In the genomic region with DNA sequence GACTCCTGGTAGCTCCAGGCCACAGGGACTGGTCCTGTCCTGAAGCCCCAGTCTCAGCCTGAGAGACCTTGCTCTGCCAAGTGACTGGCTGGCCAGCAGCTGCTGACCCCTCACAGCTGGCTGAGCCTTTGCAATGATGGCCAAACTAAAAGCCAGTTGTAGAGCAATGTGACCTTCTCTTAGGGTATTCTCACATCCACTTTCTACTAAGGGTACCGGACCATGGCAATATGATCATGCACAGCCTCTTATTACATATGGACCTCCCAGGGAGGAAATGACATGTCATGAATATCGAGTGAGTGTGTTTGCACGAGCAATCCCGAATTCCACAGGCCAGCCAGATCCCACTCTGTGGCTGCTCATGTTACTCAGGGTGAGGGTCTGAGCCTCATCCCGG, we compare ENCODE assay signal across 20 cellular contexts.
A peak's percentile ranks its signal among the peaks of the same experiment; 100 is the strongest.
DNase-seq lines count a peak whose midpoint lies in the region; ATAC-seq and TF ChIP-seq lines count a peak whose summit lies in the region.
"Had no signal": no experiment of that assay in that cellular context is flagged by ENCODE, and none has a peak within 500 bp of the region (broad histone marks: within the 10 kb centered on the region; RNA-seq: fewer than 3 reads in every experiment).

No MANE protein-coding gene starts in this region.

- H2BK12ac ChIP-seq in mesenchymal stem cell (ENCODE audit: low read length in 2 of 2), result peak overlapping the region; percentile 18 to 79

- H3K4me1 ChIP-seq in colonic mucosa (no peaks in the 10 kb centered on the region), mesenchymal stem cell (ENCODE audit: control insufficient read depth, insufficient read depth, low read depth, low read length) (peaks cover 6% of the 10 kb centered on the region)
- H3K4me1 ChIP-seq: A549 had no signal

- H4K8ac ChIP-seq in mesenchymal stem cell (ENCODE audit: low read length), result peak overlapping the region; percentile 35

- H3K9me3 Mint-ChIP-seq in nephron, result no peaks in the 10 kb centered on the region
- H3K9me3 Mint-ChIP-seq: CD4-positive, alpha-beta memory T cell; H9 had no signal

- ATAC-seq in sciatic nerve (no peak), HG02970 (IDR thresholded peaks at IDR 0.05; ENCODE audit: low FRiP score, unreplicated experiment) (no peak), HG02870 (IDR thresholded peaks at IDR 0.05; ENCODE audit: unreplicated experiment) (no peak)
- ATAC-seq: A549, HCT116 had no signal

- H3K36me3 ChIP-seq in colonic mucosa (no peaks in the 10 kb centered on the region), mesenchymal stem cell (ENCODE audit: control insufficient read depth in 1 of 2, insufficient read depth in 2 of 2, low read depth in 1 of 2, low read length in 2 of 2) (no peaks in the 10 kb centered on the region)

- peak overlapping the region in 1 of 2 experiments; percentile 65 for H3K18ac ChIP-seq in mesenchymal stem cell (ENCODE audit: low read depth in 1 of 2, low read length in 2 of 2)

- H3K4me3 ChIP-seq in colonic mucosa (no peak overlapping the region), mesenchymal stem cell (ENCODE audit: insufficient read depth in 1 of 2, low read depth in 1 of 2, low read length in 2 of 2) (no peak overlapping the region)
- H3K4me3 ChIP-seq: A549, GM23248 had no signal

- H3K4me1 Mint-ChIP-seq in nephron, result peaks cover 63% of the 10 kb centered on the region

- H3K14ac ChIP-seq in mesenchymal stem cell (ENCODE audit: low read length in 2 of 2), result peak overlapping the region in 1 of 2 experiments; percentile 35

- intact Hi-C loops in colonic mucosa (cut with DNase I), result no loop called here
- intact Hi-C loops in sciatic nerve (cut with DNase I), result no loop called here

- peak overlapping the region; percentile 23 to 61 (median 34) for H3K27ac Mint-ChIP-seq in nephron
- H3K27ac Mint-ChIP-seq: H9 had no signal

- H3K79me1 ChIP-seq in mesenchymal stem cell (replicated peaks; ENCODE audit: low read length, poor library complexity, severe bottlenecking), result no peaks in the 10 kb centered on the region

- H4K91ac ChIP-seq in mesenchymal stem cell (ENCODE audit: low read length), result peak overlapping the region; percentile 23

- no peak overlapping the region for H3K4me2 ChIP-seq in mesenchymal stem cell (ENCODE audit: low read length, poor library complexity, severe bottlenecking)
- H3K4me2 ChIP-seq: A549 had no signal

- no peaks in the 10 kb centered on the region for H3K36me3 Mint-ChIP-seq in nephron (ENCODE audit: low read depth)
- H3K36me3 Mint-ChIP-seq: CD4-positive, alpha-beta memory T cell had no signal

- peaks cover 21% of the 10 kb centered on the region for H3K27me3 Mint-ChIP-seq in nephron (ENCODE audit: low read depth)

- peak overlapping the region in 1 of 2 experiments; percentile 37 for H3K4ac ChIP-seq in mesenchymal stem cell (ENCODE audit: low read depth in 1 of 2, low read length in 2 of 2)

- no peak for TF ChIP-seq CTCF in colonic mucosa (IDR thresholded peaks at IDR 0.05)
- no peak for TF ChIP-seq CTCF in nephron (IDR thresholded peaks at IDR 0.05; ENCODE audit: unreplicated experiment in 3 of 3)

- no peak overlapping the region for H3K4me3 Mint-ChIP-seq in nephron
- H3K4me3 Mint-ChIP-seq: CD4-positive, alpha-beta memory T cell; H9 had no signal

- no peak overlapping the region for H2BK120ac ChIP-seq in mesenchymal stem cell (ENCODE audit: low read depth, low read length)

- H3K9me3 ChIP-seq in colonic mucosa (no peaks in the 10 kb centered on the region), mesenchymal stem cell (ENCODE audit: control insufficient read depth, low read length) (no peaks in the 10 kb centered on the region)
- H3K9me3 ChIP-seq: A549 had no signal

- no peak overlapping the region for H2BK15ac ChIP-seq in mesenchymal stem cell (ENCODE audit: low read depth, poor library complexity, severe bottlenecking)

- H3K23ac ChIP-seq in mesenchymal stem cell (ENCODE audit: low read length in 2 of 2), result no peak overlapping the region

- H3K27me3 ChIP-seq in colonic mucosa (peaks cover 6% of the 10 kb centered on the region), mesenchymal stem cell (ENCODE audit: control insufficient read depth in 1 of 2, insufficient read depth in 1 of 2, low read length in 2 of 2) (peaks cover 9 to 12% of the 10 kb centered on the region in 2 experiments)

- H3K9ac ChIP-seq in colonic mucosa (ENCODE audit: low read depth in 2 of 2, low read length in 2 of 2), result no peak overlapping the region
- no peak overlapping the region for H3K9ac ChIP-seq in mesenchymal stem cell (ENCODE audit: low read length)
- H3K9ac ChIP-seq: GM23248 had no signal

- H3K27ac ChIP-seq in colonic mucosa (no peak overlapping the region), mesenchymal stem cell (ENCODE audit: low read length, poor library complexity, severe bottlenecking) (no peak overlapping the region)
- H3K27ac ChIP-seq: A549, GM23248 had no signal

- DNase-seq in colonic mucosa (peak; percentile 7), mesenchymal stem cell (no peak), sciatic nerve (ENCODE audit: low spot score) (no peak), HT-29 (ENCODE audit: low spot score) (no peak)
- DNase-seq: 8988T; ACHN; AML-193; C1 segment of cervical spinal cord; Calu3; CD4-positive, alpha-beta memory T cell; COR-L47; DMS153; DND-41; GM23248; H9 had no signal

- H2AK5ac ChIP-seq in mesenchymal stem cell (ENCODE audit: low read length, severe bottlenecking), result no peak overlapping the region

- 76% methylated on average over 5 of the region's 5 CpGs for WGBS in mesenchymal stem cell

- no peak overlapping the region for H2AFZ ChIP-seq in mesenchymal stem cell (ENCODE audit: low read depth, low read length)
- H2AFZ ChIP-seq: GM23248 had no signal

- H2BK5ac ChIP-seq in mesenchymal stem cell (ENCODE audit: low read depth, low read length, poor library complexity, severe bottlenecking), result no peak overlapping the region
